In genomic region chr3:41026394-41027177, GRCh38 we compare ENCODE assay signal across 1 cellular context.
TF ChIP-seq lines count a peak whose summit lies in the region.

No MANE protein-coding gene starts in this region.

TF ChIP-seq in K562, 482 proteins besides CTCF, POLR2A, EP300 and RAD21 (continued from another document and continues in another):
- TF ChIP-seq VEZF1 (CRISPR knock-in tag; IDR thresholded peaks at IDR 0.05) (peak; percentile 54), ZNF583 (CRISPR knock-in tag; IDR thresholded peaks at IDR 0.05) (0 out of 2 replicates have a peak, but pooled peaks have one; percentile 11), SMAD1 (IDR thresholded peaks at IDR 0.05; ENCODE audit: low read depth, low read length, partially characterized antibody) (no peak), SREBF1 (IDR thresholded peaks at IDR 0.05; ENCODE audit: borderline replicate concordance, low read depth, low read length) (0 out of 2 replicates have a peak, but pooled peaks have one; percentile 48), CBFB (CRISPR knock-in tag; IDR thresholded peaks at IDR 0.05) (no peak), KDM5B (IDR thresholded peaks at IDR 0.05; ENCODE audit: insufficient replicate concordance, low read depth, low read length) (no peak), ZNF639 (CRISPR knock-in tag; conservative IDR thresholded peaks at IDR 0.05 in 1 of 2, IDR thresholded peaks at IDR 0.05 in 1 of 2) (peak in 1 of 2 experiments; percentile 75; a peak in 2 of 4 replicates), TRIM25 (IDR thresholded peaks at IDR 0.05; ENCODE audit: borderline replicate concordance) (no peak), ZNF224 (CRISPR knock-in tag; IDR thresholded peaks at IDR 0.05) (no peak), ZBED1 (IDR thresholded peaks at IDR 0.05) (no peak), POLR2AphosphoS5 (IDR thresholded peaks at IDR 0.05; ENCODE audit: control insufficient read depth, insufficient read depth, low read depth, low read length) (no peak), CBX5 (IDR thresholded peaks at IDR 0.05; ENCODE audit: borderline replicate concordance, low read depth) (no peak), ZNF586 (CRISPR knock-in tag; conservative IDR thresholded peaks at IDR 0.05) (no peak), ZNF395 (CRISPR knock-in tag; IDR thresholded peaks at IDR 0.05) (peak; percentile 80), XRCC3 (IDR thresholded peaks at IDR 0.05) (no peak), FIP1L1 (IDR thresholded peaks at IDR 0.05; ENCODE audit: low read depth, low read length, poor library complexity, severe bottlenecking) (no peak), LARP7 (IDR thresholded peaks at IDR 0.05) (no peak), MTA1 (IDR thresholded peaks at IDR 0.05; ENCODE audit: borderline replicate concordance) (no peak), NCOA6 (IDR thresholded peaks at IDR 0.05) (no peak), PBX2 (CRISPR knock-in tag; IDR thresholded peaks at IDR 0.05; ENCODE audit: low read depth) (no peak), PBX2 (tag; conservative IDR thresholded peaks at IDR 0.05; ENCODE audit: low read depth) (peak; percentile 33), TARDBP (IDR thresholded peaks at IDR 0.05) (no peak), ZNF57 (CRISPR knock-in tag; IDR thresholded peaks at IDR 0.05) (no peak), NRF1 (conservative IDR thresholded peaks at IDR 0.05 in 1 of 2, IDR thresholded peaks at IDR 0.05 in 1 of 2) (no peak), HEY1 (CRISPR knock-in tag; IDR thresholded peaks at IDR 0.05; ENCODE audit: borderline replicate concordance) (0 out of 2 replicates have a peak, but pooled peaks have one; percentile 58), STAT5A (IDR thresholded peaks at IDR 0.05; ENCODE audit: borderline replicate concordance, low read length) (peak; percentile 25; the same call in 1 of the 2 replicates), SRSF7 (optimal IDR thresholded peaks at IDR 0.05; ENCODE audit: low read depth, low read length) (no peak), ATF1 (CRISPR knock-in tag; IDR thresholded peaks at IDR 0.05) (no peak), ATF1 (tag; IDR thresholded peaks at IDR 0.05) (peak; percentile 97), MEIS2 (IDR thresholded peaks at IDR 0.05; ENCODE audit: partially characterized antibody) (peak; percentile 67), ZNF280B (CRISPR knock-in tag; IDR thresholded peaks at IDR 0.05) (no peak), BRF1 (IDR thresholded peaks at IDR 0.05; ENCODE audit: borderline replicate concordance, extremely low read depth, insufficient read length) (no peak), U2AF2 (optimal IDR thresholded peaks at IDR 0.05; ENCODE audit: low read depth, low read length) (no peak), SNRNP70 (optimal IDR thresholded peaks at IDR 0.05; ENCODE audit: low read depth, low read length) (no peak), HMG20A (CRISPR knock-in tag; conservative IDR thresholded peaks at IDR 0.05) (no peak), NR1H2 (CRISPR knock-in tag; IDR thresholded peaks at IDR 0.05) (no peak), POLR3A (IDR thresholded peaks at IDR 0.05; ENCODE audit: borderline replicate concordance, extremely low read depth, insufficient read depth, insufficient read length) (no peak), ZNF12 (CRISPR knock-in tag; IDR thresholded peaks at IDR 0.05) (no peak), ZNF589 (CRISPR knock-in tag; IDR thresholded peaks at IDR 0.05; ENCODE audit: low read depth) (no peak), PTTG1 (tag; IDR thresholded peaks at IDR 0.05; ENCODE audit: low read depth) (no peak)
- TF ChIP-seq, protein P1, sequence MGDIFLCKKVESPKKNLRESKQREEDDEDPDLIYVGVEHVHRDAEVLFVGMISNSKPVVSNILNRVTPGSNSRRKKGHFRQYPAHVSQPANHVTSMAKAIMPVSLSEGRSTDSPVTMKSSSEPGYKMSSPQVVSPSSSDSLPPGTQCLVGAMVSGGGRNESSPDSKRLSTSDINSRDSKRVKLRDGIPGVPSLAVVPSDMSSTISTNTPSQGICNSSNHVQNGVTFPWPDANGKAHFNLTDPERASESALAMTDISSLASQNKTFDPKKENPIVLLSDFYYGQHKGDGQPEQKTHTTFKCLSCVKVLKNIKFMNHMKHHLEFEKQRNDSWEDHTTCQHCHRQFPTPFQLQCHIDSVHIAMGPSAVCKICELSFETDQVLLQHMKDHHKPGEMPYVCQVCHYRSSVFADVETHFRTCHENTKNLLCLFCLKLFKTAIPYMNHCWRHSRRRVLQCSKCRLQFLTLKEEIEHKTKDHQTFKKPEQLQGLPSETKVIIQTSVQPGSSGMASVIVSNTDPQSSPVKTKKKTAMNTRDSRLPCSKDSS (IDR thresholded peaks at IDR 0.05; ENCODE audit: low read depth, partially characterized antibody): no peak
- TF ChIP-seq, protein P2, sequence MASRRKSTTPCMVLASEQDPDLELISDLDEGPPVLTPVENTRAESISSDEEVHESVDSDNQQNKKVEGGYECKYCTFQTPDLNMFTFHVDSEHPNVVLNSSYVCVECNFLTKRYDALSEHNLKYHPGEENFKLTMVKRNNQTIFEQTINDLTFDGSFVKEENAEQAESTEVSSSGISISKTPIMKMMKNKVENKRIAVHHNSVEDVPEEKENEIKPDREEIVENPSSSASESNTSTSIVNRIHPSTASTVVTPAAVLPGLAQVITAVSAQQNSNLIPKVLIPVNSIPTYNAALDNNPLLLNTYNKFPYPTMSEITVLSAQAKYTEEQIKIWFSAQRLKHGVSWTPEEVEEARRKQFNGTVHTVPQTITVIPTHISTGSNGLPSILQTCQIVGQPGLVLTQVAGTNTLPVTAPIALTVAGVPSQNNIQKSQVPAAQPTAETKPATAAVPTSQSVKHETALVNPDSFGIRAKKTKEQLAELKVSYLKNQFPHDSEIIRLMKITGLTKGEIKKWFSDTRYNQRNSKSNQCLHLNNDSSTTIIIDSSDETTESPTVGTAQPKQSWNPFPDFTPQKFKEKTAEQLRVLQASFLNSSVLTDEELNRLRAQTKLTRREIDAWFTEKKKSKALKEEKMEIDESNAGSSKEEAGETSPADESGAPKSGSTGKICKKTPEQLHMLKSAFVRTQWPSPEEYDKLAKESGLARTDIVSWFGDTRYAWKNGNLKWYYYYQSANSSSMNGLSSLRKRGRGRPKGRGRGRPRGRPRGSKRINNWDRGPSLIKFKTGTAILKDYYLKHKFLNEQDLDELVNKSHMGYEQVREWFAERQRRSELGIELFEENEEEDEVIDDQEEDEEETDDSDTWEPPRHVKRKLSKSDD (conservative IDR thresholded peaks at IDR 0.05; ENCODE audit: low read length): no peak
- TF ChIP-seq, protein P3, sequence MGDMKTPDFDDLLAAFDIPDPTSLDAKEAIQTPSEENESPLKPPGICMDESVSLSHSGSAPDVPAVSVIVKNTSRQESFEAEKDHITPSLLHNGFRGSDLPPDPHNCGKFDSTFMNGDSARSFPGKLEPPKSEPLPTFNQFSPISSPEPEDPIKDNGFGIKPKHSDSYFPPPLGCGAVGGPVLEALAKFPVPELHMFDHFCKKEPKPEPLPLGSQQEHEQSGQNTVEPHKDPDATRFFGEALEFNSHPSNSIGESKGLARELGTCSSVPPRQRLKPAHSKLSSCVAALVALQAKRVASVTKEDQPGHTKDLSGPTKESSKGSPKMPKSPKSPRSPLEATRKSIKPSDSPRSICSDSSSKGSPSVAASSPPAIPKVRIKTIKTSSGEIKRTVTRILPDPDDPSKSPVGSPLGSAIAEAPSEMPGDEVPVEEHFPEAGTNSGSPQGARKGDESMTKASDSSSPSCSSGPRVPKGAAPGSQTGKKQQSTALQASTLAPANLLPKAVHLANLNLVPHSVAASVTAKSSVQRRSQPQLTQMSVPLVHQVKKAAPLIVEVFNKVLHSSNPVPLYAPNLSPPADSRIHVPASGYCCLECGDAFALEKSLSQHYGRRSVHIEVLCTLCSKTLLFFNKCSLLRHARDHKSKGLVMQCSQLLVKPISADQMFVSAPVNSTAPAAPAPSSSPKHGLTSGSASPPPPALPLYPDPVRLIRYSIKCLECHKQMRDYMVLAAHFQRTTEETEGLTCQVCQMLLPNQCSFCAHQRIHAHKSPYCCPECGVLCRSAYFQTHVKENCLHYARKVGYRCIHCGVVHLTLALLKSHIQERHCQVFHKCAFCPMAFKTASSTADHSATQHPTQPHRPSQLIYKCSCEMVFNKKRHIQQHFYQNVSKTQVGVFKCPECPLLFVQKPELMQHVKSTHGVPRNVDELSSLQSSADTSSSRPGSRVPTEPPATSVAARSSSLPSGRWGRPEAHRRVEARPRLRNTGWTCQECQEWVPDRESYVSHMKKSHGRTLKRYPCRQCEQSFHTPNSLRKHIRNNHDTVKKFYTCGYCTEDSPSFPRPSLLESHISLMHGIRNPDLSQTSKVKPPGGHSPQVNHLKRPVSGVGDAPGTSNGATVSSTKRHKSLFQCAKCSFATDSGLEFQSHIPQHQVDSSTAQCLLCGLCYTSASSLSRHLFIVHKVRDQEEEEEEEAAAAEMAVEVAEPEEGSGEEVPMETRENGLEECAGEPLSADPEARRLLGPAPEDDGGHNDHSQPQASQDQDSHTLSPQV (IDR thresholded peaks at IDR 0.05): no peak
